Comparison of ENCODE assay signal across 1 cellular context in the genomic region with DNA sequence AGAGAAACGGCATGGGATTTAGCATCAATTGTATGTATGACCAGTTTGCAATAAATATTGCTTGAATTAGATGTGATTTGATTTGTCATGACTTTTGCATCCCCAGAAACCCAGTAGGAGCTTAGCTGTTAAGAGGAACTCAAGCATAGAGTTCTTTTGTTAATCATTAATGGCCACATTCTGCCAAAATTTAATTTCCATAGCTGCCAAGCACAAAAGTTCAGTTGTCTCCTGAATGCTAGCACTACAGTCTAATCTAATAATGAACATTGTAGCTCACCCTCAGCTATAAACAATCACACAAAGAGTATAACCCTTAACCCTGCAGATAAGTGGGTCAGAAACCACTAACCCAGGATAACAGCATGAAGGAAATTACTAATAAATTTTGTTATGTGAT.
TF ChIP-seq lines count a peak whose summit lies in the region.

No MANE protein-coding gene starts in this region.

TF ChIP-seq in K562, 482 proteins besides CTCF, POLR2A, EP300 and RAD21 (continued from another document):
- TF ChIP-seq, protein P1, sequence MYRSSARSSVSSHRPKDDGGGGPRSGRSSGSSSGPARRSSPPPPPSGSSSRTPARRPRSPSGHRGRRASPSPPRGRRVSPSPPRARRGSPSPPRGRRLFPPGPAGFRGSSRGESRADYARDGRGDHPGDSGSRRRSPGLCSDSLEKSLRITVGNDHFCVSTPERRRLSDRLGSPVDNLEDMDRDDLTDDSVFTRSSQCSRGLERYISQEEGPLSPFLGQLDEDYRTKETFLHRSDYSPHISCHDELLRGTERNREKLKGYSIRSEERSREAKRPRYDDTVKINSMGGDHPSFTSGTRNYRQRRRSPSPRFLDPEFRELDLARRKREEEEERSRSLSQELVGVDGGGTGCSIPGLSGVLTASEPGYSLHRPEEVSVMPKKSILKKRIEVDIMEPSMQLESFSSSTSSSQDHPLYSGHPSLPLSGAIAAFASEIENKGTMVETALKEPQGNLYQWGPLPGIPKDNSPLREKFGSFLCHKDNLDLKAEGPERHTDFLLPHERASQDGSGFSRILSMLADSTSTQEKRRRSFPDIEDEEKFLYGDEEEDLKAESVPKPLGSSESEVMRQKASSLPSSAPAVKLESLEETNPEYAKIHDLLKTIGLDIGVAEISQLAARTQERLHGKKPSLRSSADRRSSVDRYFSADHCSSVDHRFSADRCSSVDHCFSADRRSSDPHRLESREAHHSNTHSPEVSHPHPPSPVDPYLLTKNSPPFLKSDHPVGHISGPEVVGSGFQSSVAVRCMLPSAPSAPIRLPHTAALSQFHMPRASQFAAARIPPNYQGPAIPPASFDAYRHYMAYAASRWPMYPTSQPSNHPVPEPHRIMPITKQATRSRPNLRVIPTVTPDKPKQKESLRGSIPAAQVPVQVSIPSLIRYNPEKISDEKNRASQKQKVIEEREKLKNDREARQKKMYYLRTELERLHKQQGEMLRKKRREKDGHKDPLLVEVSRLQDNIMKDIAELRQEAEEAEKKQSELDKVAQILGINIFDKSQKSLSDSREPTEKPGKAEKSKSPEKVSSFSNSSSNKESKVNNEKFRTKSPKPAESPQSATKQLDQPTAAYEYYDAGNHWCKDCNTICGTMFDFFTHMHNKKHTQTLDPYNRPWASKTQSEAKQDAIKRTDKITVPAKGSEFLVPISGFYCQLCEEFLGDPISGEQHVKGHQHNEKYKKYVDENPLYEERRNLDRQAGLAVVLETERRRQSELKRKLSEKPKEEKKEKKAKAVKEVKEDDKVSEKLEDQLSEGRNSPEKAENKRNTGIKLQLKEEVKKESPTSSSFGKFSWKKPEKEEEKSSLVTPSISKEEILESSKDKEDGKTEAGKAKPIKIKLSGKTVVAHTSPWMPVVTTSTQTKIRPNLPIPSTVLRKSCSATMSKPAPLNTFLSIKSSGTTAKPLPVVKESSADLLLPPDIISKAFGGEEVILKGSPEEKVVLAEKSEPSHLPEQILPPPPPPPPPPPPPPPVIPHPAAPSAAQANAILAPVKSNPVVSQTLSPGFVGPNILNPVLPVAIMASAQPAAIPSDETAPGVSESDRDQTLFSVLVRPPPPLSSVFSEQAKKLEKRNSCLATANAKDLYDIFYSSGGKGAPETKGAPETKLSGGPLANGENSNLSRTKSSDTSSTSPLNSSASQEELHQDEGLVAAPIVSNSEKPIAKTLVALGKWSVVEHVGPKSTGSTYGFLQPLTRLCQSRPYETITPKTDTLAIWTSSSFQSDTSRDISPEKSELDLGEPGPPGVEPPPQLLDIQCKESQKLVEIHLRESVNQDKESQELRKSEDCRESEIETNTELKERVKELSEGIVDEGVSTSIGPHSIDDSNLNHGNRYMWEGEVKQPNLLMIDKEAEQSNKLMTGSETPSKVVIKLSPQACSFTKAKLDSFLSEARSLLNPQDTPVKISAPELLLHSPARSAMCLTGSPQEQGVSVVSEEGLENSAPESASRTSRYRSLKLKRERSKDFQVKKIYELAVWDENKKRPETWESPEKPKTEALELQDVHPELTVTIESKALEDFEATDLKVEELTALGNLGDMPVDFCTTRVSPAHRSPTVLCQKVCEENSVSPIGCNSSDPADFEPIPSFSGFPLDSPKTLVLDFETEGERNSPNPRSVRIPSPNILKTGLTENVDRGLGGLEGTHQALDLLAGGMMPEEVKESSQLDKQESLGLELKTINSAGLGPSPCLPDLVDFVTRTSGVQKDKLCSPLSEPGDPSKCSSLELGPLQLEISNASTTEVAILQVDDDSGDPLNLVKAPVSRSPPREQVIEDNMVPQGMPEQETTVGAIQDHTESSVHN (IDR thresholded peaks at IDR 0.05; ENCODE audit: borderline replicate concordance in 1 of 2, low read depth in 1 of 2): no peak
- TF ChIP-seq ETS2 (tag; IDR thresholded peaks at IDR 0.05; ENCODE audit: borderline replicate concordance, poor library complexity, severe bottlenecking) (no peak), RBM39 (optimal IDR thresholded peaks at IDR 0.05; ENCODE audit: low read depth, low read length) (no peak), ZNF444 (CRISPR knock-in tag; IDR thresholded peaks at IDR 0.05) (no peak), PTBP1 (IDR thresholded peaks at IDR 0.05; ENCODE audit: low read depth, low read length) (no peak), LARP7 (IDR thresholded peaks at IDR 0.05) (no peak), ZNF77 (CRISPR knock-in tag; IDR thresholded peaks at IDR 0.05) (no peak), CCNT2 (IDR thresholded peaks at IDR 0.05; ENCODE audit: borderline replicate concordance, extremely low read depth, insufficient read length, low read depth, low read length) (no peak)
- TF ChIP-seq, protein P2, sequence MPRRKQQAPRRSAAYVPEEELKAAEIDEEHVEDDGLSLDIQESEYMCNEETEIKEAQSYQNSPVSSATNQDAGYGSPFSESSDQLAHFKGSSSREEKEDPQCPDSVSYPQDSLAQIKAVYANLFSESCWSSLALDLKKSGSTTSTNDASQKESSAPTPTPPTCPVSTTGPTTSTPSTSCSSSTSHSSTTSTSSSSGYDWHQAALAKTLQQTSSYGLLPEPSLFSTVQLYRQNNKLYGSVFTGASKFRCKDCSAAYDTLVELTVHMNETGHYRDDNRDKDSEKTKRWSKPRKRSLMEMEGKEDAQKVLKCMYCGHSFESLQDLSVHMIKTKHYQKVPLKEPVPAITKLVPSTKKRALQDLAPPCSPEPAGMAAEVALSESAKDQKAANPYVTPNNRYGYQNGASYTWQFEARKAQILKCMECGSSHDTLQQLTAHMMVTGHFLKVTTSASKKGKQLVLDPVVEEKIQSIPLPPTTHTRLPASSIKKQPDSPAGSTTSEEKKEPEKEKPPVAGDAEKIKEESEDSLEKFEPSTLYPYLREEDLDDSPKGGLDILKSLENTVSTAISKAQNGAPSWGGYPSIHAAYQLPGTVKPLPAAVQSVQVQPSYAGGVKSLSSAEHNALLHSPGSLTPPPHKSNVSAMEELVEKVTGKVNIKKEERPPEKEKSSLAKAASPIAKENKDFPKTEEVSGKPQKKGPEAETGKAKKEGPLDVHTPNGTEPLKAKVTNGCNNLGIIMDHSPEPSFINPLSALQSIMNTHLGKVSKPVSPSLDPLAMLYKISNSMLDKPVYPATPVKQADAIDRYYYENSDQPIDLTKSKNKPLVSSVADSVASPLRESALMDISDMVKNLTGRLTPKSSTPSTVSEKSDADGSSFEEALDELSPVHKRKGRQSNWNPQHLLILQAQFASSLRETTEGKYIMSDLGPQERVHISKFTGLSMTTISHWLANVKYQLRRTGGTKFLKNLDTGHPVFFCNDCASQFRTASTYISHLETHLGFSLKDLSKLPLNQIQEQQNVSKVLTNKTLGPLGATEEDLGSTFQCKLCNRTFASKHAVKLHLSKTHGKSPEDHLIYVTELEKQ (CRISPR knock-in tag; IDR thresholded peaks at IDR 0.05): no peak
